In the genomic region with DNA sequence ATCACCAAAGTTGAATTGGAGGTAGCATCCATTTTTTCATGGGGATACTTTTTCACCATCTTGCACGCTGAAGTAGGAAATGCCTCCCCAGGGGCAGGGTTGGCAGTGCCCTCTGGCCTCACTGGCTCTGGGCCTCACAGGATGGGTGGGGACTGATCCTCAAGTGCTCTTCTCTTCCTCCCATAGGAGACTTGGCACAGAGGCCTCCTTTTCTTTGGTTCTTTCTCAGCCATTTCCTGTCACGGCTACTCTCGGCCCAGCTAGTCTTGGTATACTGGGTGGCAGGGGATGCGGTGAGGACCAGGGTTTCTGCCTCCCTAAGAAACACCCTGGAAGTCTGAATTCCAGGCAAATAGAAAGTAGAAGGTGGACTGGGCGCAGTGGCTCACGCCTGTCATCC, we compare ENCODE assay signal across 1 cellular context.
TF ChIP-seq lines count a peak whose summit lies in the region.

No MANE protein-coding gene starts in this region.

TF ChIP-seq in K562, 482 proteins besides CTCF, POLR2A, EP300 and RAD21:
- TF ChIP-seq HDAC1 (IDR thresholded peaks at IDR 0.05) = no peak
- TF ChIP-seq, protein P1, sequence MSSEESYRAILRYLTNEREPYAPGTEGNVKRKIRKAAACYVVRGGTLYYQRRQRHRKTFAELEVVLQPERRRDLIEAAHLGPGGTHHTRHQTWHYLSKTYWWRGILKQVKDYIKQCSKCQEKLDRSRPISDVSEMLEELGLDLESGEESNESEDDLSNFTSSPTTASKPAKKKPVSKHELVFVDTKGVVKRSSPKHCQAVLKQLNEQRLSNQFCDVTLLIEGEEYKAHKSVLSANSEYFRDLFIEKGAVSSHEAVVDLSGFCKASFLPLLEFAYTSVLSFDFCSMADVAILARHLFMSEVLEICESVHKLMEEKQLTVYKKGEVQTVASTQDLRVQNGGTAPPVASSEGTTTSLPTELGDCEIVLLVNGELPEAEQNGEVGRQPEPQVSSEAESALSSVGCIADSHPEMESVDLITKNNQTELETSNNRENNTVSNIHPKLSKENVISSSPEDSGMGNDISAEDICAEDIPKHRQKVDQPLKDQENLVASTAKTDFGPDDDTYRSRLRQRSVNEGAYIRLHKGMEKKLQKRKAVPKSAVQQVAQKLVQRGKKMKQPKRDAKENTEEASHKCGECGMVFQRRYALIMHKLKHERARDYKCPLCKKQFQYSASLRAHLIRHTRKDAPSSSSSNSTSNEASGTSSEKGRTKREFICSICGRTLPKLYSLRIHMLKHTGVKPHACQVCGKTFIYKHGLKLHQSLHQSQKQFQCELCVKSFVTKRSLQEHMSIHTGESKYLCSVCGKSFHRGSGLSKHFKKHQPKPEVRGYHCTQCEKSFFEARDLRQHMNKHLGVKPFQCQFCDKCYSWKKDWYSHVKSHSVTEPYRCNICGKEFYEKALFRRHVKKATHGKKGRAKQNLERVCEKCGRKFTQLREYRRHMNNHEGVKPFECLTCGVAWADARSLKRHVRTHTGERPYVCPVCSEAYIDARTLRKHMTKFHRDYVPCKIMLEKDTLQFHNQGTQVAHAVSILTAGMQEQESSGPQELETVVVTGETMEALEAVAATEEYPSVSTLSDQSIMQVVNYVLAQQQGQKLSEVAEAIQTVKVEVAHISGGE (CRISPR knock-in tag; IDR thresholded peaks at IDR 0.05) = peak in 1 of 3 experiments; percentile 67; a peak in 1 of 6 replicates
- no peak for TF ChIP-seq FOXA1 (IDR thresholded peaks at IDR 0.05; ENCODE audit: borderline replicate concordance)
- TF ChIP-seq ZNF79 (CRISPR knock-in tag; IDR thresholded peaks at IDR 0.05; ENCODE audit: low read depth) = 0 out of 2 replicates have a peak, but pooled peaks have one; percentile 1
- no peak for TF ChIP-seq ZNF12 (CRISPR knock-in tag; IDR thresholded peaks at IDR 0.05)
- 0 out of 2 replicates have a peak, but pooled peaks have one; percentile 5 for TF ChIP-seq ZNF766 (CRISPR knock-in tag; conservative IDR thresholded peaks at IDR 0.05)
- TF ChIP-seq ZNF507 (tag; conservative IDR thresholded peaks at IDR 0.05) = 0 out of 2 replicates have a peak, but pooled peaks have one; percentile 16
- TF ChIP-seq HDAC8 (tag; IDR thresholded peaks at IDR 0.05) = 0 out of 2 replicates have a peak, but pooled peaks have one; percentile 10
- TF ChIP-seq ZNF224 (CRISPR knock-in tag; IDR thresholded peaks at IDR 0.05) = no peak
- TF ChIP-seq, protein P2, sequence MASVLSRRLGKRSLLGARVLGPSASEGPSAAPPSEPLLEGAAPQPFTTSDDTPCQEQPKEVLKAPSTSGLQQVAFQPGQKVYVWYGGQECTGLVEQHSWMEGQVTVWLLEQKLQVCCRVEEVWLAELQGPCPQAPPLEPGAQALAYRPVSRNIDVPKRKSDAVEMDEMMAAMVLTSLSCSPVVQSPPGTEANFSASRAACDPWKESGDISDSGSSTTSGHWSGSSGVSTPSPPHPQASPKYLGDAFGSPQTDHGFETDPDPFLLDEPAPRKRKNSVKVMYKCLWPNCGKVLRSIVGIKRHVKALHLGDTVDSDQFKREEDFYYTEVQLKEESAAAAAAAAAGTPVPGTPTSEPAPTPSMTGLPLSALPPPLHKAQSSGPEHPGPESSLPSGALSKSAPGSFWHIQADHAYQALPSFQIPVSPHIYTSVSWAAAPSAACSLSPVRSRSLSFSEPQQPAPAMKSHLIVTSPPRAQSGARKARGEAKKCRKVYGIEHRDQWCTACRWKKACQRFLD (CRISPR knock-in tag; IDR thresholded peaks at IDR 0.05) = 0 out of 2 replicates have a peak, but pooled peaks have one; percentile 11
